18 cellular contexts compared by ENCODE assay signal in genomic region chr6:36836091-36836770, GRCh38. TPM values are rescaled to one million over a fixed set of nuclear protein-coding genes. Genes with fewer than 3 reads are reported as not detected.
DNase-seq lines count a peak whose midpoint lies in the region; ATAC-seq and TF ChIP-seq lines count a peak whose summit lies in the region.
"Had no signal": no experiment of that assay in that cellular context is flagged by ENCODE, and none has a peak within 500 bp of the region (broad histone marks: within the 10 kb centered on the region; RNA-seq: fewer than 3 reads in every experiment).

No MANE protein-coding gene starts in this region.

- no peaks in the 10 kb centered on the region for H3K9me3 ChIP-seq in Loucy (ENCODE audit: insufficient read depth, low read depth, low read length)
- no peaks in the 10 kb centered on the region for H3K9me3 ChIP-seq in osteoblast (ENCODE audit: low read depth, low read length)
- H3K9me3 ChIP-seq: HAP-1, neutrophil had no signal

- H3K79me2 ChIP-seq in Loucy (ENCODE audit: insufficient read depth, low read length) (no peaks in the 10 kb centered on the region), osteoblast (ENCODE audit: insufficient read depth, low read length) (no peaks in the 10 kb centered on the region)

- in situ Hi-C loops in brain microvascular endothelial cell (cut with HindIII; ENCODE audit: low pct_ligation_motif_present, low sequenced_read_pairs), result no loop called here

- DNase-seq in DMS53 (lab: John Stamatoyannopoulos, UW) (peak; percentile 16), DMS53 treated with DMSO at 0.1 percent for 48 hours (lab: John Stamatoyannopoulos, UW; ENCODE audit: unreplicated experiment) (no peak), brain microvascular endothelial cell (no peak), osteoblast (ENCODE audit: insufficient read length, low spot score, missing footprints) (peak; percentile 22), NCI-H524 treated with DMSO at 0.1 percent for 48 hours (lab: John Stamatoyannopoulos, UW) (no peak), AG08396 (ENCODE audit: low spot score) (no peak)
- DNase-seq: activated CD8-positive, alpha-beta memory T cell treated with anti-CD3 and anti-CD28 coated beads, Interleukin-2, amount 10 ng/mL, durations not matched to agents 7 days and 5 days; CD8-positive, alpha-beta memory T cell; NCI-H1417 treated with DMSO at 0.1 percent for 48 hours; NCI-H226; T-helper 2 cell had no signal

- no peaks in the 10 kb centered on the region for H3K27me3 ChIP-seq in Loucy (ENCODE audit: insufficient read depth, low read length, poor library complexity, severe bottlenecking)
- H3K27me3 ChIP-seq in brain microvascular endothelial cell (replicated peaks), result peaks cover 19% of the 10 kb centered on the region
- peaks cover 23% of the 10 kb centered on the region for H3K27me3 ChIP-seq in osteoblast (ENCODE audit: insufficient read depth, low read length)

- no peaks in the 10 kb centered on the region for H3K4me1 ChIP-seq in Loucy (ENCODE audit: insufficient read depth, low read length, poor library complexity, severe bottlenecking)
- H3K4me1 ChIP-seq in osteoblast (ENCODE audit: insufficient read depth, low read length), result peaks cover 8% of the 10 kb centered on the region

- H4K20me1 ChIP-seq in Loucy (ENCODE audit: insufficient read depth, low read length, poor library complexity, severe bottlenecking) (no peaks in the 10 kb centered on the region), osteoblast (ENCODE audit: insufficient read depth, low read length) (no peaks in the 10 kb centered on the region)

- no peak overlapping the region for H2AFZ ChIP-seq in Loucy (ENCODE audit: low read length)
- no peak overlapping the region for H2AFZ ChIP-seq in osteoblast (ENCODE audit: low read length)

- H3K4me3 ChIP-seq in Loucy (ENCODE audit: low read length, poor library complexity, severe bottlenecking) (no peak overlapping the region), brain microvascular endothelial cell (ENCODE audit: low read depth, low read length) (no peak overlapping the region), osteoblast (ENCODE audit: insufficient read depth, low read length) (no peak overlapping the region)
- H3K4me3 ChIP-seq: HAP-1 had no signal

- no peaks in the 10 kb centered on the region for H3K9me2 ChIP-seq in Loucy (replicated peaks; ENCODE audit: low read depth, low read length)

- no peak for ATAC-seq in HG03565 (IDR thresholded peaks at IDR 0.05; ENCODE audit: unreplicated experiment)
- ATAC-seq: activated CD4-positive, CD25-positive, alpha-beta regulatory T cell treated with anti-CD3 and anti-CD28 coated beads, Interleukin-2, amount 50 U/mL, for 24 hours; activated CD8-positive, alpha-beta memory T cell treated with anti-CD3 and anti-CD28 coated beads, Interleukin-2, amount 10 ng/mL, durations not matched to agents 7 days and 5 days; left lobe of liver; sciatic nerve had no signal

- TF ChIP-seq CTCF in Loucy (conservative IDR thresholded peaks at IDR 0.05; ENCODE audit: low read length) (peak; percentile 53), brain microvascular endothelial cell (IDR thresholded peaks at IDR 0.05; ENCODE audit: low read depth, low read length, missing control alignments) (peak; percentile 15), osteoblast (IDR thresholded peaks at IDR 0.05; ENCODE audit: extremely low read depth, low read depth, low read length) (no peak)

- H3K9ac ChIP-seq in Loucy (ENCODE audit: low read depth, low read length, poor library complexity, severe bottlenecking), result no peak overlapping the region

- H3K36me3 ChIP-seq in Loucy (ENCODE audit: insufficient read depth, low read length) (no peaks in the 10 kb centered on the region), brain microvascular endothelial cell (replicated peaks) (no peaks in the 10 kb centered on the region), osteoblast (ENCODE audit: insufficient read depth, low read length) (no peaks in the 10 kb centered on the region)
- H3K36me3 ChIP-seq: HAP-1, neutrophil had no signal

- no peak overlapping the region for H3K4me2 ChIP-seq in Loucy (ENCODE audit: low read depth, low read length, poor library complexity, severe bottlenecking)
- H3K4me2 ChIP-seq in osteoblast (ENCODE audit: insufficient read depth, low read length), result no peak overlapping the region

- no peaks in the 10 kb centered on the region for H3F3A ChIP-seq in Loucy (ENCODE audit: low read depth)

- H3K27ac ChIP-seq in brain microvascular endothelial cell, result no peak overlapping the region
- H3K27ac ChIP-seq in osteoblast (ENCODE audit: low read depth, low read length), result no peak overlapping the region
- H3K27ac ChIP-seq: neutrophil had no signal

RNA-seq across cellular contexts. Expression of gene CPNE5, which starts 3.0 kb away (rescaled TPM):
- under 0.01 TPM in 1 of 2 replicates, not detected in the other for total RNA-seq in osteoblast

RNA-seq across cellular contexts. Expression of gene PPIL1, which starts 38.4 kb away (rescaled TPM):
- total RNA-seq in osteoblast, result 9.8 and 10.9 TPM in 2 replicates

RNA-seq across cellular contexts. Expression of gene C6orf89, which starts 49.5 kb away (rescaled TPM):
- total RNA-seq in osteoblast, result 59.0 and 60.1 TPM in 2 replicates

Comparison
In these comparisons a context has a peak if more than half of its experiments do, and no peak if none do; other contexts are left out.
1. DNase-seq: peak in DMS53 (single experiment) and osteoblast (single experiment); none in DMS53 treated with DMSO at 0.1 percent for 48 hours (single experiment), brain microvascular endothelial cell (single experiment), NCI-H524 treated with DMSO at 0.1 percent for 48 hours (single experiment) and AG08396 (single experiment).